Comparison of ENCODE assay signal across 28 cellular contexts in genomic region chr7:109073543-109073942, GRCh38.
"Had no signal": no experiment of that assay in that cellular context is flagged by ENCODE, and none has a peak within 500 bp of the region (broad histone marks: within the 10 kb centered on the region; RNA-seq: fewer than 3 reads in every experiment).

No MANE protein-coding gene starts in this region.

- H3K4me3 Mint-ChIP-seq: stimulated activated effector memory CD8-positive, alpha-beta T cell treated with anti-CD3 and anti-CD28 coated beads, Interleukin-12 subunit alpha, Interleukin-12 subunit beta, amount 100 ng/mL, for 72 hours; stimulated activated memory B cell treated with anti-CD40 and anti-IgM and Interleukin-4, amounts not matched to agents 10 μg/mL and 1 μg/mL and 100 μg/mL, for 72 hours; stimulated activated naive B cell treated with anti-CD40 and anti-IgM and Interleukin-4, amounts not matched to agents 10 μg/mL and 1 μg/mL and 100 μg/mL, for 72 hours; stimulated activated naive CD8-positive, alpha-beta T cell treated with anti-CD3 and anti-CD28 coated beads, Interleukin-15, amount 100 ng/mL, for 72 hours; stimulated activated naive CD8-positive, alpha-beta T cell treated with anti-CD3 and anti-CD28 coated beads, Interleukin-15, Interleukin-2, amounts not matched to agents 100 ng/mL and 50 ng/mL, for 24 hours; type B pancreatic cell had no signal

- H3K4me3 ChIP-seq: stomach, suprapubic skin, testis, thoracic aorta, thyroid gland, tibial artery, tibial nerve, transverse colon, upper lobe of left lung, upper lobe of right lung, uterus, vagina had no signal

- H3K4me1 Mint-ChIP-seq: stimulated activated effector memory CD8-positive, alpha-beta T cell treated with anti-CD3 and anti-CD28 coated beads, Interleukin-12 subunit alpha, Interleukin-12 subunit beta, amount 100 ng/mL, for 72 hours; stimulated activated memory B cell treated with anti-CD40 and anti-IgM and Interleukin-4, amounts not matched to agents 10 μg/mL and 1 μg/mL and 100 μg/mL, for 72 hours; stimulated activated naive B cell treated with anti-CD40 and anti-IgM and Interleukin-4, amounts not matched to agents 10 μg/mL and 1 μg/mL and 100 μg/mL, for 72 hours; stimulated activated naive CD8-positive, alpha-beta T cell treated with anti-CD3 and anti-CD28 coated beads, Interleukin-15, amount 100 ng/mL, for 72 hours had no signal

- H3K27ac ChIP-seq: stomach, suprapubic skin, testis, thoracic aorta, thyroid gland, tibial artery, tibial nerve, transverse colon, upper lobe of left lung, upper lobe of right lung, uterus, vagina had no signal

- DNase-seq: stimulated activated CD4-positive, alpha-beta T cell treated with anti-CD3 and anti-CD28 coated beads, Interleukin-2, amount 100 ng/mL, for 48 hours; stimulated activated CD4-positive, alpha-beta T cell treated with anti-CD3 and anti-CD28 coated beads, Interleukin-4, amount 100 ng/mL, for 1 hour; stimulated activated CD4-positive, alpha-beta T cell treated with anti-CD3 and anti-CD28 coated beads, Interleukin-4, amount 100 ng/mL, for 24 hours; stimulated activated CD4-positive, alpha-beta T cell treated with anti-CD3 and anti-CD28 coated beads, Interleukin-4, amount 100 ng/mL, for 4 hours; stimulated activated CD8-positive, alpha-beta memory T cell treated with anti-CD3 and anti-CD28 coated beads, Interleukin-4, amount 100 ng/mL, for 48 hours; stimulated activated naive B cell treated with anti-CD40 and anti-IgM and Interleukin-4, amounts not matched to agents 10 μg/mL and 1 μg/mL and 100 μg/mL, for 72 hours; stimulated activated naive CD4-positive, alpha-beta T cell; stimulated activated naive CD4-positive, alpha-beta T cell treated with Interleukin-2 at 50 U/mL for 16 hours; stimulated activated naive CD8-positive, alpha-beta T cell treated with anti-CD3 and anti-CD28 coated beads, Interleukin-15, amount 100 ng/mL, for 72 hours; stimulated activated naive CD8-positive, alpha-beta T cell treated with anti-CD3 and anti-CD28 coated beads, Interleukin-15, Interleukin-2, amounts not matched to agents 100 U/mL and 50 U/mL, for 24 hours; stomach; substantia nigra; testis; thyroid gland; tibial artery; transverse colon; trophoblast cell; upper lobe of left lung; upper lobe of right lung; uterus had no signal

- H3K27me3 Mint-ChIP-seq: stimulated activated memory B cell treated with anti-CD40 and anti-IgM and Interleukin-4, amounts not matched to agents 10 μg/mL and 1 μg/mL and 100 μg/mL, for 72 hours; stimulated activated naive B cell treated with anti-CD40 and anti-IgM and Interleukin-4, amounts not matched to agents 10 μg/mL and 1 μg/mL and 100 μg/mL, for 72 hours; stimulated activated naive CD8-positive, alpha-beta T cell treated with anti-CD3 and anti-CD28 coated beads, Interleukin-15, amount 100 ng/mL, for 72 hours; stimulated activated naive CD8-positive, alpha-beta T cell treated with anti-CD3 and anti-CD28 coated beads, Interleukin-15, Interleukin-2, amounts not matched to agents 100 ng/mL and 50 ng/mL, for 24 hours; type B pancreatic cell had no signal

- H3K9me3 ChIP-seq: stomach, suprapubic skin, testis, thoracic aorta, thyroid gland, tibial artery, tibial nerve, transverse colon, upper lobe of left lung, upper lobe of right lung, uterus, vagina had no signal

- H3K27ac Mint-ChIP-seq: stimulated activated effector memory CD8-positive, alpha-beta T cell treated with anti-CD3 and anti-CD28 coated beads, Interleukin-12 subunit alpha, Interleukin-12 subunit beta, amount 100 ng/mL, for 72 hours; stimulated activated memory B cell treated with anti-CD40 and anti-IgM and Interleukin-4, amounts not matched to agents 10 μg/mL and 1 μg/mL and 100 μg/mL, for 72 hours; stimulated activated naive B cell treated with anti-CD40 and anti-IgM and Interleukin-4, amounts not matched to agents 10 μg/mL and 1 μg/mL and 100 μg/mL, for 72 hours; stimulated activated naive CD8-positive, alpha-beta T cell treated with anti-CD3 and anti-CD28 coated beads, Interleukin-15, amount 100 ng/mL, for 72 hours; stimulated activated naive CD8-positive, alpha-beta T cell treated with anti-CD3 and anti-CD28 coated beads, Interleukin-15, Interleukin-2, amounts not matched to agents 100 ng/mL and 50 ng/mL, for 24 hours; type B pancreatic cell had no signal

- H3K36me3 Mint-ChIP-seq: stimulated activated effector memory CD8-positive, alpha-beta T cell treated with anti-CD3 and anti-CD28 coated beads, Interleukin-12 subunit alpha, Interleukin-12 subunit beta, amount 100 ng/mL, for 72 hours; stimulated activated memory B cell treated with anti-CD40 and anti-IgM and Interleukin-4, amounts not matched to agents 10 μg/mL and 1 μg/mL and 100 μg/mL, for 72 hours; stimulated activated naive B cell treated with anti-CD40 and anti-IgM and Interleukin-4, amounts not matched to agents 10 μg/mL and 1 μg/mL and 100 μg/mL, for 72 hours; type B pancreatic cell had no signal

- H3K36me3 ChIP-seq: stomach, suprapubic skin, thoracic aorta, thyroid gland, tibial artery, tibial nerve, transverse colon, upper lobe of left lung, upper lobe of right lung, uterus, vagina had no signal

- H3K27me3 ChIP-seq: stomach, suprapubic skin, testis, thyroid gland, tibial artery, tibial nerve, transverse colon, upper lobe of left lung, upper lobe of right lung, uterus, vagina had no signal

- H3K9me3 Mint-ChIP-seq: stimulated activated naive CD8-positive, alpha-beta T cell treated with anti-CD3 and anti-CD28 coated beads, Interleukin-15, Interleukin-2, amounts not matched to agents 100 ng/mL and 50 ng/mL, for 24 hours; type B pancreatic cell had no signal

- ATAC-seq: stimulated activated effector memory CD8-positive, alpha-beta T cell treated with anti-CD3 and anti-CD28 coated beads, Interleukin-12 subunit alpha, Interleukin-12 subunit beta, amount 100 ng/mL, for 72 hours; stimulated activated memory B cell treated with anti-CD40 and anti-IgM and Interleukin-4, amounts not matched to agents 10 μg/mL and 1 μg/mL and 100 μg/mL, for 72 hours; stimulated activated naive B cell treated with anti-CD40 and anti-IgM and Interleukin-4, amounts not matched to agents 10 μg/mL and 1 μg/mL and 100 μg/mL, for 72 hours; stimulated activated naive CD8-positive, alpha-beta T cell treated with anti-CD3 and anti-CD28 coated beads, Interleukin-15, amount 100 ng/mL, for 72 hours; stimulated activated naive CD8-positive, alpha-beta T cell treated with anti-CD3 and anti-CD28 coated beads, Interleukin-15, Interleukin-2, amounts not matched to agents 100 U/mL and 50 U/mL, for 24 hours; upper lobe of right lung had no signal
